Comparison of ENCODE assay signal across 9 cellular contexts in genomic region chr18:35289293-35290069, GRCh38. TPM values are rescaled to one million over a fixed set of nuclear protein-coding genes. Genes with fewer than 3 reads are reported as not detected.
DNase-seq lines count a peak whose midpoint lies in the region; ATAC-seq, FAIRE-seq and TF ChIP-seq lines count a peak whose summit lies in the region.
"Had no signal": no experiment of that assay in that cellular context is flagged by ENCODE, and none has a peak within 500 bp of the region (broad histone marks: within the 10 kb centered on the region; RNA-seq: fewer than 3 reads in every experiment).

No MANE protein-coding gene starts in this region.

- no peak for FAIRE-seq in A549 (lab: Jason Lieb, UNC)
- FAIRE-seq: islet of Langerhans had no signal

- peak overlapping the region; percentile 86 for H3K4me2 ChIP-seq in A549

- no peak for DNase-seq in A549 (ENCODE audit: low read depth in 1 of 2, low spot score in 1 of 2)
- DNase-seq in SJCRH30, result peak in 1 of 2 experiments; percentile 9
- DNase-seq in colonic mucosa, result peak; percentile 45
- DNase-seq in lower leg skin (ENCODE audit: low spot score in 2 of 2), result peak in 1 of 2 donors; percentile 84
- peak; percentile 41 for DNase-seq in stimulated activated naive CD8-positive, alpha-beta T cell treated with anti-CD3 and anti-CD28 coated beads, Interleukin-15, Interleukin-2, amounts not matched to agents 100 U/mL and 50 U/mL, for 24 hours
- no peak for DNase-seq in islet precursor cell

- 27% methylated on average over 14 of the region's 14 CpGs for WGBS in A549 (ENCODE audit: missing lambda C conversion rate)
- 3% methylated on average over 14 of the region's 14 CpGs for WGBS in lower leg skin, 2 donors

- peak overlapping the region; percentile 61 for H3K4me3 ChIP-seq in A549
- peak overlapping the region; percentile 86 for H3K4me3 ChIP-seq in SJCRH30
- H3K4me3 ChIP-seq in colonic mucosa, result peak overlapping the region; percentile 76
- peak overlapping the region; percentile 58 for H3K4me3 ChIP-seq in lower leg skin (ENCODE audit: low read depth, poor library complexity, severe bottlenecking)

- CTCF ChIA-PET in A549 (lab: Yijun Ruan, JAX), result interaction anchor here (1.0 kb wide), 1 partner anchor 11 kb away, joined by 4 read pairs; no protein-coding TSS in a partner anchor

- TF ChIP-seq CTCF in A549 (IDR thresholded peaks at IDR 0.05) (no peak), colonic mucosa (IDR thresholded peaks at IDR 0.05) (no peak), lower leg skin (IDR thresholded peaks at IDR 0.05) (no peak)

- H3K36me3 ChIP-seq in SJCRH30 (peaks cover 9% of the 10 kb centered on the region), colonic mucosa (no peaks in the 10 kb centered on the region)

- POLR2A ChIA-PET in A549 (lab: Yijun Ruan, JAX), result interaction anchor here (1.0 to 1.8 kb wide), 3 partner anchors 44 to 249 kb away, joined by 4 to 18 read pairs (median 5); partner anchors contain the start of genes MAPRE2 and ZNF397

- H3K27ac ChIP-seq in A549 (peak overlapping the region; percentile 88 to 90), SJCRH30 (peak overlapping the region; percentile 66), colonic mucosa (peak overlapping the region; percentile 56)

- ATAC-seq in A549, result peak; percentile 25 to 27; a peak in 4 of 6 replicates
- ATAC-seq in GM18505 (IDR thresholded peaks at IDR 0.05; ENCODE audit: unreplicated experiment), result peak; percentile 35
- ATAC-seq in HG03025 (IDR thresholded peaks at IDR 0.05; ENCODE audit: low FRiP score, unreplicated experiment), result peak; percentile 33
- peak; percentile 14 for ATAC-seq in stimulated activated naive CD8-positive, alpha-beta T cell treated with anti-CD3 and anti-CD28 coated beads, Interleukin-15, Interleukin-2, amounts not matched to agents 100 U/mL and 50 U/mL, for 24 hours

- TF ChIP-seq POLR2A in A549 (IDR thresholded peaks at IDR 0.05; ENCODE audit: low read length) (no peak), GM18505 (IDR thresholded peaks at IDR 0.05; ENCODE audit: borderline replicate concordance, extremely low read depth, insufficient read depth, insufficient read length) (no peak), lower leg skin (IDR thresholded peaks at IDR 0.05) (no peak)

- peak overlapping the region; percentile 69 to 86 for H3K9ac ChIP-seq in colonic mucosa (ENCODE audit: low read depth in 2 of 2, low read length in 2 of 2)

- H3K4me1 ChIP-seq in A549 (0 out of 3 replicates have a peak, but pooled peaks cover 5% of the 10 kb centered on the region), SJCRH30 (no peaks in the 10 kb centered on the region), colonic mucosa (no peaks in the 10 kb centered on the region)

- no peak for TF ChIP-seq EP300 in A549 (IDR thresholded peaks at IDR 0.05)

- TF ChIP-seq RAD21 in A549 (conservative IDR thresholded peaks at IDR 0.05 in 1 of 2, IDR thresholded peaks at IDR 0.05 in 1 of 2), result no peak

- intact Hi-C loops in colonic mucosa (cut with DNase I), result loop anchor here (5.0 kb wide), 1 partner anchor 48 kb away; no protein-coding TSS in a partner anchor
- intact Hi-C loops in lower leg skin (cut with DNase I; ENCODE audit: low total_unique reads), result no loop called here

- H3K9me3 ChIP-seq in A549 (peaks cover 20% of the 10 kb centered on the region), SJCRH30 (replicated peaks) (no peaks in the 10 kb centered on the region), colonic mucosa (no peaks in the 10 kb centered on the region)

- H3K27me3 ChIP-seq in SJCRH30 (no peaks in the 10 kb centered on the region), colonic mucosa (no peaks in the 10 kb centered on the region)

TF ChIP-seq in A549, 52 proteins besides CTCF, POLR2A, EP300 and RAD21:
- TF ChIP-seq E2F6 (IDR thresholded peaks at IDR 0.05; ENCODE audit: borderline replicate concordance, low read depth) (no peak), CBX2 (IDR thresholded peaks at IDR 0.05; ENCODE audit: borderline replicate concordance, low read depth) (no peak), HOXB5 (CRISPR knock-in tag; IDR thresholded peaks at IDR 0.05) (no peak), RFX5 (IDR thresholded peaks at IDR 0.05) (no peak)

RNA-seq across cellular contexts. Expression of gene ZSCAN30, which starts 0.5 kb away (rescaled TPM):
- polyA plus RNA-seq in A549 (2011; rRNA removed), result 3.0 and 3.4 TPM in 2 replicates
- polyA plus RNA-seq in A549 (2012; cell fraction: cytosol; rRNA removed), result 0.45 and 0.52 TPM in 2 replicates
- polyA plus RNA-seq in A549 (2012; cell fraction: nucleus; rRNA removed), result 0.97 and 1.3 TPM in 2 replicates
- 2.9 to 3.5 TPM (median 2.9 TPM) in 3 replicates for polyA plus RNA-seq in A549 (2017; fragmentation: RNase III; extraction: RNeasy Plus Mini Kit Qiagen cat#74134 plus additional on column Dnase treatment)
- 3.3 and 3.9 TPM in 2 replicates for polyA minus RNA-seq in A549 (2011; rRNA and poly(A)+ RNA removed)
- 8.1 and 8.4 TPM in 2 replicates for total RNA-seq in SJCRH30 (2014; rRNA removed; shearing (Covaris generic))
- 1 to 10 TPM; 7.8 to 9.4 TPM for total RNA-seq in colonic mucosa
- 10 to 100 TPM in 1 of 4 donors, 1 to 10 TPM in 3; 5.5 to 18.1 (median 8.0) TPM for total RNA-seq in lower leg skin

RNA-seq across cellular contexts. Expression of gene ZNF397, which starts 48.6 kb away (rescaled TPM):
- polyA plus RNA-seq in A549 (2011; rRNA removed) (8.0 and 11.2 TPM in 2 replicates), A549 (2017; fragmentation: RNase III; extraction: RNeasy Plus Mini Kit Qiagen cat#74134 plus additional on column Dnase treatment) (7.2 to 8.5 TPM (median 7.9 TPM) in 3 replicates)
- polyA plus RNA-seq in A549 (2012; cell fraction: cytosol; rRNA removed), result 1.5 TPM in 2 replicates
- 0.95 and 3.0 TPM in 2 replicates for polyA plus RNA-seq in A549 (2012; cell fraction: nucleus; rRNA removed)
- polyA minus RNA-seq in A549 (2011; rRNA and poly(A)+ RNA removed), result 6.2 and 8.0 TPM in 2 replicates
- total RNA-seq in SJCRH30 (2014; rRNA removed; shearing (Covaris generic)), result 7.9 and 8.6 TPM in 2 replicates
- total RNA-seq in colonic mucosa (10 to 100 TPM; 22.7 to 25.2 TPM), lower leg skin (10 to 100 TPM; 13.2 to 26.9 (median 19.5) TPM)

RNA-seq across cellular contexts. Expression of gene ZNF24, which starts 54.7 kb away (rescaled TPM):
- polyA plus RNA-seq in A549 (2011; rRNA removed) (21.5 and 28.4 TPM in 2 replicates), A549 (2017; fragmentation: RNase III; extraction: RNeasy Plus Mini Kit Qiagen cat#74134 plus additional on column Dnase treatment) (14.2 to 15.1 TPM (median 14.6 TPM) in 3 replicates)
- 3.0 and 3.2 TPM in 2 replicates for polyA plus RNA-seq in A549 (2012; cell fraction: cytosol; rRNA removed)
- polyA plus RNA-seq in A549 (2012; cell fraction: nucleus; rRNA removed), result 2.5 and 3.9 TPM in 2 replicates
- 14.9 and 39.1 TPM in 2 replicates for polyA minus RNA-seq in A549 (2011; rRNA and poly(A)+ RNA removed)
- total RNA-seq in SJCRH30 (2014; rRNA removed; shearing (Covaris generic)), result 34.8 and 38.9 TPM in 2 replicates
- total RNA-seq in colonic mucosa (10 to 100 TPM; 49.1 to 55.5 TPM), lower leg skin (10 to 100 TPM; 27.2 to 32.4 (median 30.6) TPM)

Comparison
In these comparisons a context has a peak if more than half of its experiments do, and no peak if none do; other contexts are left out.
1. DNase-seq: peak in colonic mucosa (single experiment) and stimulated activated naive CD8-positive, alpha-beta T cell treated with anti-CD3 and anti-CD28 coated beads, Interleukin-15, Interleukin-2, amounts not matched to agents 100 U/mL and 50 U/mL, for 24 hours (single experiment); none in A549 (0 of 2) and islet precursor cell (single experiment).
2. Peak in every context shown above with its lines, with median percentiles within 50 percentile points of each other: ATAC-seq, H3K27ac ChIP-seq and H3K4me3 ChIP-seq.